Comparison of ENCODE assay signal across 18 cellular contexts in genomic region chr2:28981620-28982371, GRCh38. TPM values are rescaled to one million over a fixed set of nuclear protein-coding genes. Genes with fewer than 3 reads are reported as not detected.
A peak's percentile ranks its signal among the peaks of the same experiment; 100 is the strongest.
DNase-seq lines count a peak whose midpoint lies in the region; TF ChIP-seq lines count a peak whose summit lies in the region.
"Had no signal": no experiment of that assay in that cellular context is flagged by ENCODE, and none has a peak within 500 bp of the region (broad histone marks: within the 10 kb centered on the region; RNA-seq: fewer than 3 reads in every experiment).

No MANE protein-coding gene starts in this region.

- H3K4me1 Mint-ChIP-seq in chondrocyte (ENCODE audit: low read depth), result peaks cover 26% of the 10 kb centered on the region

- no peak overlapping the region for H3K4me3 Mint-ChIP-seq in chondrocyte (ENCODE audit: unreplicated experiment)
- H3K4me3 Mint-ChIP-seq: activated naive CD8-positive, alpha-beta T cell; natural killer cell had no signal

- H4K20me1 ChIP-seq in BLaER1, result no peaks in the 10 kb centered on the region

- no peaks in the 10 kb centered on the region for H3K36me3 ChIP-seq in BLaER1
- H3K36me3 ChIP-seq in brain microvascular endothelial cell (replicated peaks), result no peaks in the 10 kb centered on the region
- H3K36me3 ChIP-seq: cardiac muscle cell had no signal

- intact Hi-C loops in posterior vena cava (cut with DNase I), result no loop called here
- intact Hi-C loops in lower leg skin (cut with DNase I; ENCODE audit: low total_unique reads), result no loop called here

- no peaks in the 10 kb centered on the region for H3K9me3 ChIP-seq in BLaER1

- peaks cover 7% of the 10 kb centered on the region for H3K27me3 Mint-ChIP-seq in chondrocyte (ENCODE audit: low read depth)
- H3K27me3 Mint-ChIP-seq: activated naive CD8-positive, alpha-beta T cell had no signal

- no peaks in the 10 kb centered on the region for H3K36me3 Mint-ChIP-seq in chondrocyte (ENCODE audit: low read depth)
- H3K36me3 Mint-ChIP-seq: activated naive CD8-positive, alpha-beta T cell; natural killer cell had no signal

- H3K4me2 ChIP-seq in BLaER1, result 0 out of 2 replicates have a peak overlapping the region, but pooled peaks have one; percentile 7
- H3K4me2 ChIP-seq: PC-9 had no signal

- in situ Hi-C loops in brain microvascular endothelial cell (cut with HindIII; ENCODE audit: low pct_ligation_motif_present, low sequenced_read_pairs), result no loop called here

- TF ChIP-seq POLR2A in lower leg skin (IDR thresholded peaks at IDR 0.05), result no peak

- no peak overlapping the region for H3K9ac ChIP-seq in BLaER1

- WGBS in lower leg skin, 2 donors, result 32 to 37% methylated on average over 7 to 10 of the region's 10 CpGs

- H3K27me3 ChIP-seq in BLaER1 (no peaks in the 10 kb centered on the region), layer of hippocampus (ENCODE audit: control insufficient read depth, insufficient read depth, low read length) (no peaks in the 10 kb centered on the region), brain microvascular endothelial cell (replicated peaks) (no peaks in the 10 kb centered on the region)
- H3K27me3 ChIP-seq: cardiac muscle cell had no signal

- peaks cover 19% of the 10 kb centered on the region for H3K4me1 ChIP-seq in BLaER1

- peak overlapping the region; percentile 75 for H3K27ac Mint-ChIP-seq in chondrocyte (ENCODE audit: unreplicated experiment)
- H3K27ac Mint-ChIP-seq: activated naive CD8-positive, alpha-beta T cell had no signal

- no peak for DNase-seq in chondrocyte (ENCODE audit: low spot score)
- DNase-seq in posterior vena cava (ENCODE audit: low spot score), result peak; percentile 70
- DNase-seq in dermis blood vessel endothelial cell, result no peak
- no peak for DNase-seq in lower leg skin (ENCODE audit: low spot score in 2 of 2)
- DNase-seq in NCI-H748 treated with DMSO at 0.1 percent for 48 hours (lab: John Stamatoyannopoulos, UW), result no peak
- no peak for DNase-seq in brain microvascular endothelial cell
- DNase-seq: AML-193, kidney, natural killer cell, NCI-H524, PC-9, SW 1271 had no signal

- TF ChIP-seq CTCF in chondrocyte (IDR thresholded peaks at IDR 0.05) (no peak), lower leg skin (IDR thresholded peaks at IDR 0.05) (no peak), brain microvascular endothelial cell (IDR thresholded peaks at IDR 0.05; ENCODE audit: low read depth, low read length, missing control alignments) (no peak)

- H3K9me3 Mint-ChIP-seq in chondrocyte (ENCODE audit: low read depth), result no peaks in the 10 kb centered on the region
- H3K9me3 Mint-ChIP-seq: natural killer cell had no signal

- no peak overlapping the region for H3K4me3 ChIP-seq in BLaER1
- no peak overlapping the region for H3K4me3 ChIP-seq in lower leg skin (ENCODE audit: low read depth, poor library complexity, severe bottlenecking)
- no peak overlapping the region for H3K4me3 ChIP-seq in brain microvascular endothelial cell (ENCODE audit: low read depth, low read length)
- H3K4me3 ChIP-seq: cardiac muscle cell, PC-9, skin epidermis had no signal

- H3K27ac ChIP-seq in BLaER1 (no peak overlapping the region), layer of hippocampus (ENCODE audit: low read depth, low read length) (peak overlapping the region; percentile 72), brain microvascular endothelial cell (no peak overlapping the region)
- H3K27ac ChIP-seq: cardiac muscle cell, epithelial cell of prostate, PC-9 had no signal

RNA-seq across cellular contexts. Expression of gene TOGARAM2, which starts 0.7 kb away (rescaled TPM):
- total RNA-seq in chondrocyte (0.07 to 0.72 TPM (median 0.49 TPM) in 3 replicates), posterior vena cava (under 1 TPM; 0.52 to 0.60 TPM), dermis blood vessel endothelial cell (0.19 TPM in 1 of 2 replicates, not detected in the other), lower leg skin (1 to 10 TPM in 3 of 4 donors, under 1 TPM in 1; 0.17 to 5.1 (median 1.7) TPM)
